Comparison of ENCODE assay signal across 19 cellular contexts in the genomic region with DNA sequence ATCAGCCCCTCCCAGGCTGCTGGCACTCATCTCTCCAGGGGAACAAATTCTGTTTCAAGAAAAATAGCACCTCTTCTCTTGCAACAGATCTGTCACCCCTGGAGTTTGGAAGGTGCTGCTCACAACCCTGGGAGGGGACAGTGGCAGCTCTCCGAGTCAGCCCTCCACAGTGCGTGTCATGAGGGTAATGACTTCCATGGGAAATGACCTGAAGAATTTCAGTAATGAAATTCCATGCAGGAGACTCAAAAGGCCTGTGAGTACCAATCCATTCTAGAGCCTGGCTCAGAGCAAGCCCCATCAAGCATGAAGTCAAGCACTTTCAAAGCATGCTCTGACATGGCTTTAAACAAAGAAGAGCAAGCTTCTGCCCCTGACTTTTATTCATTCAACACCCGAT.
"Had no signal": no experiment of that assay in that cellular context is flagged by ENCODE, and none has a peak within 500 bp of the region (broad histone marks: within the 10 kb centered on the region; RNA-seq: fewer than 3 reads in every experiment).

No MANE protein-coding gene starts in this region.

- ATAC-seq: activated CD4-positive, CD25-positive, alpha-beta regulatory T cell treated with anti-CD3 and anti-CD28 coated beads, Interleukin-2, amount 50 U/mL, for 24 hours; activated CD8-positive, alpha-beta T cell treated with anti-CD3 and anti-CD28 coated beads for 36 hours; activated T-cell treated with anti-CD3 and anti-CD28 coated beads, Interleukin-2, amount 50 U/mL, for 72 hours; PC-3 had no signal

- DNase-seq: activated CD4-positive, alpha-beta T cell treated with anti-CD3 and anti-CD28 coated beads for 4 hours; activated CD8-positive, alpha-beta memory T cell treated with anti-CD3 and anti-CD28 coated beads, Interleukin-2, amount 50 U/mL, for 4 hours; activated CD8-positive, alpha-beta T cell treated with anti-CD3 and anti-CD28 coated beads for 36 hours; activated gamma-delta T cell treated with Interleukin-2 at 50 U/mL for 16 hours; activated naive CD4-positive, alpha-beta T cell treated with anti-CD3 and anti-CD28 coated beads, Interleukin-2, amount 10 ng/mL, durations not matched to agents 7 days and 5 days; activated naive CD8-positive, alpha-beta T cell treated with anti-CD3 and anti-CD28 coated beads for 36 hours; activated T-cell treated with anti-CD3 and anti-CD28 coated beads, Interleukin-2, amount 50 U/mL, for 72 hours; KG1; NCI-H1417 treated with DMSO at 0.1 percent for 48 hours; NCI-H1694 treated with DMSO at 0.1 percent for 48 hours; NCI-H2029 treated with DMSO at 0.1 percent for 48 hours; NCI-H2171; NCI-H2227 treated with DMSO at 0.1 percent for 48 hours; NCI-H510A; NCI-H526 treated with DMSO at 0.1 percent for 48 hours; NCI-H82; PC-3; SHP77 treated with DMSO at 0.1 percent for 48 hours had no signal
